11 cellular contexts compared by ENCODE assay signal in genomic region chr7:117667456-117667855, GRCh38.
"Had no signal": no experiment of that assay in that cellular context is flagged by ENCODE, and none has a peak within 500 bp of the region (broad histone marks: within the 10 kb centered on the region; RNA-seq: fewer than 3 reads in every experiment).

No MANE protein-coding gene starts in this region.

- H3K4me2 ChIP-seq: neural progenitor cell had no signal

- ATAC-seq: pancreas; stimulated activated naive B cell treated with anti-CD40 and anti-IgM and Interleukin-4, amounts not matched to agents 10 μg/mL and 1 μg/mL and 100 μg/mL, for 72 hours had no signal

- DNase-seq: activated CD4-positive, alpha-beta T cell treated with anti-CD3 and anti-CD28 coated beads, Interleukin-2, amount 50 U/mL, for 1 hour; activated CD8-positive, alpha-beta memory T cell treated with anti-CD3 and anti-CD28 coated beads for 24 hours; activated gamma-delta T cell treated with Interleukin-2 at 50 U/mL for 16 hours; endodermal cell; lower lobe of right lung; naive B cell; pancreas; stimulated activated naive B cell treated with anti-CD40 and anti-IgM and Interleukin-4, amounts not matched to agents 10 μg/mL and 1 μg/mL and 100 μg/mL, for 72 hours; tibial artery had no signal

- H3K4me3 Mint-ChIP-seq: activated naive CD8-positive, alpha-beta T cell; endodermal cell; naive B cell; neural progenitor cell; stimulated activated naive B cell treated with anti-CD40 and anti-IgM and Interleukin-4, amounts not matched to agents 10 μg/mL and 1 μg/mL and 100 μg/mL, for 72 hours had no signal

- H3K4me1 ChIP-seq: lower lobe of right lung, neural progenitor cell, tibial artery had no signal

- H3K27ac Mint-ChIP-seq: activated naive CD8-positive, alpha-beta T cell; endodermal cell; naive B cell; neural progenitor cell; stimulated activated naive B cell treated with anti-CD40 and anti-IgM and Interleukin-4, amounts not matched to agents 10 μg/mL and 1 μg/mL and 100 μg/mL, for 72 hours had no signal

- H3K36me3 Mint-ChIP-seq: activated naive CD8-positive, alpha-beta T cell; naive B cell; neural progenitor cell; stimulated activated naive B cell treated with anti-CD40 and anti-IgM and Interleukin-4, amounts not matched to agents 10 μg/mL and 1 μg/mL and 100 μg/mL, for 72 hours had no signal

- H3K36me3 ChIP-seq: lower lobe of right lung, neural progenitor cell, tibial artery had no signal

- H3K4me3 ChIP-seq: lower lobe of right lung, neural progenitor cell, pancreas, tibial artery had no signal

- H3K9me3 ChIP-seq: lower lobe of right lung, pancreas, tibial artery had no signal

- H3K27ac ChIP-seq: lower lobe of right lung, neural progenitor cell, tibial artery had no signal

- H3K27me3 Mint-ChIP-seq: activated naive CD8-positive, alpha-beta T cell; naive B cell; stimulated activated naive B cell treated with anti-CD40 and anti-IgM and Interleukin-4, amounts not matched to agents 10 μg/mL and 1 μg/mL and 100 μg/mL, for 72 hours had no signal

- H3K9me3 Mint-ChIP-seq: endodermal cell; neural progenitor cell; stimulated activated naive B cell treated with anti-CD40 and anti-IgM and Interleukin-4, amounts not matched to agents 10 μg/mL and 1 μg/mL and 100 μg/mL, for 72 hours had no signal

- H3K4me1 Mint-ChIP-seq: naive B cell; stimulated activated naive B cell treated with anti-CD40 and anti-IgM and Interleukin-4, amounts not matched to agents 10 μg/mL and 1 μg/mL and 100 μg/mL, for 72 hours had no signal

- H3K27me3 ChIP-seq: neural progenitor cell, pancreas, tibial artery had no signal

- H3K9ac ChIP-seq: neural progenitor cell had no signal

- H2AFZ ChIP-seq: neural progenitor cell had no signal
